Comparison of ENCODE assay signal across 20 cellular contexts in the genomic region with DNA sequence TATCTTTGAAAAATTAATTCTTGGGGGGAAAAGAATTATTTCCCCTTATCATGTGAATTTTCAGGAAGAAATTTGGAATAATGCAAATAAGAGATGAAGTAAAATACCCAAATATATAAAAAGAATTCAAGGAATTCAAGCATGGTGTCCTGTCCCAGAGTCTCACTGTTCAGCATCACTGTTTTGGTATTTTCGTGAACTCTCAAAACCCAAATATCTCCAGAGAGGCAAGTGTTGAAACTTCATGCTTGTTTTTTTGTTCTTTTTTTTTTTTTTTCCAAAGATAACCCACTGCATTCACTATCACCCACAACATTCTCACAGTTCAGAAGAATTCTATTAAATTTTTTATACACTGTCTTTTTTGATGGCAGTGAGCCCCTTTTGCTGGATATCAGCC.
DNase-seq lines count a peak whose midpoint lies in the region; ATAC-seq and TF ChIP-seq lines count a peak whose summit lies in the region.
"Had no signal": no experiment of that assay in that cellular context is flagged by ENCODE, and none has a peak within 500 bp of the region (broad histone marks: within the 10 kb centered on the region; RNA-seq: fewer than 3 reads in every experiment).

No MANE protein-coding gene starts in this region.

- H3K36me3 ChIP-seq in osteoblast (ENCODE audit: insufficient read depth, low read length) (no peaks in the 10 kb centered on the region), hepatocyte (replicated peaks; ENCODE audit: insufficient read depth, low read depth) (no peaks in the 10 kb centered on the region)
- H3K36me3 ChIP-seq: BE2C had no signal

- H4K20me1 ChIP-seq in osteoblast (ENCODE audit: insufficient read depth, low read length) (no peaks in the 10 kb centered on the region), hepatocyte (ENCODE audit: insufficient read depth, poor library complexity, severe bottlenecking) (no peaks in the 10 kb centered on the region)

- DNase-seq in AG10803 (ENCODE audit: low read depth) (peak; percentile 8), M059J (ENCODE audit: low read depth) (peak; percentile 6), fibroblast of pulmonary artery (ENCODE audit: low read depth) (peak; percentile 53), osteoblast (ENCODE audit: insufficient read length, low spot score, missing footprints) (no peak), hepatocyte (ENCODE audit: low spot score) (no peak)
- DNase-seq: BE2C; CD8-positive, alpha-beta T cell; DND-41; H7; Kasumi-1; MV-4-11; NCI-H1436; NCI-H2081; NCI-H2227 treated with DMSO at 0.1 percent for 48 hours; NCI-H69; PC-3 had no signal

- no peak overlapping the region for H3K4me3 ChIP-seq in AG10803 (ENCODE audit: low read length)
- no peak overlapping the region for H3K4me3 ChIP-seq in fibroblast of pulmonary artery (replicated peaks; ENCODE audit: low read depth, low read length)
- no peak overlapping the region for H3K4me3 ChIP-seq in osteoblast (ENCODE audit: insufficient read depth, low read length)
- no peak overlapping the region for H3K4me3 ChIP-seq in hepatocyte
- H3K4me3 ChIP-seq: SK-N-MC had no signal

- peak overlapping the region; percentile 47 for H3K27ac ChIP-seq in osteoblast (ENCODE audit: low read depth, low read length)
- H3K27ac ChIP-seq in hepatocyte, result no peak overlapping the region
- H3K27ac ChIP-seq: SK-N-MC had no signal

- no peaks in the 10 kb centered on the region for H3K9me3 ChIP-seq in osteoblast (ENCODE audit: low read depth, low read length)
- H3K9me3 ChIP-seq in hepatocyte (ENCODE audit: low read depth), result no peaks in the 10 kb centered on the region

- ATAC-seq in GM21360 (IDR thresholded peaks at IDR 0.05; ENCODE audit: unreplicated experiment) (no peak), HG03378 (IDR thresholded peaks at IDR 0.05; ENCODE audit: unreplicated experiment) (no peak), HG02884 (IDR thresholded peaks at IDR 0.05; ENCODE audit: unreplicated experiment) (no peak)
- ATAC-seq: CD8-positive, alpha-beta T cell; PC-3 had no signal

- TF ChIP-seq CTCF in AG10803 (conservative IDR thresholded peaks at IDR 0.05; ENCODE audit: low read length), result no peak
- no peak for TF ChIP-seq CTCF in fibroblast of pulmonary artery (IDR thresholded peaks at IDR 0.05; ENCODE audit: low read length, missing control alignments)
- TF ChIP-seq CTCF in osteoblast (IDR thresholded peaks at IDR 0.05; ENCODE audit: extremely low read depth, low read depth, low read length), result no peak
- TF ChIP-seq CTCF in hepatocyte (IDR thresholded peaks at IDR 0.05; ENCODE audit: poor library complexity), result no peak

- H3K4me2 ChIP-seq in osteoblast (ENCODE audit: insufficient read depth, low read length) (no peak overlapping the region), hepatocyte (no peak overlapping the region)

- no peaks in the 10 kb centered on the region for H3K4me1 ChIP-seq in osteoblast (ENCODE audit: insufficient read depth, low read length)
- no peaks in the 10 kb centered on the region for H3K4me1 ChIP-seq in hepatocyte (ENCODE audit: insufficient read depth)
- H3K4me1 ChIP-seq: BE2C had no signal

- H2AFZ ChIP-seq in osteoblast (ENCODE audit: low read length) (no peak overlapping the region), hepatocyte (no peak overlapping the region)

- no peaks in the 10 kb centered on the region for H3K9me2 ChIP-seq in hepatocyte (replicated peaks; ENCODE audit: insufficient read depth)

- H3K27me3 ChIP-seq in osteoblast (ENCODE audit: insufficient read depth, low read length) (no peaks in the 10 kb centered on the region), hepatocyte (no peaks in the 10 kb centered on the region)
- H3K27me3 ChIP-seq: BE2C had no signal

- H3K79me2 ChIP-seq in osteoblast (ENCODE audit: insufficient read depth, low read length) (no peaks in the 10 kb centered on the region), hepatocyte (no peaks in the 10 kb centered on the region)

- WGBS in hepatocyte (ENCODE audit: low lambda C conversion rate, missing lambda C conversion rate), result 82% methylated on average over 1 of the region's 1 CpG

Comparison
In these comparisons a context has a peak if more than half of its experiments do, and no peak if none do; other contexts are left out.
1. DNase-seq: peak in AG10803 (single experiment), M059J (single experiment) and fibroblast of pulmonary artery (single experiment); none in osteoblast (single experiment) and hepatocyte (single experiment).